9 cellular contexts compared by ENCODE assay signal in the genomic region with DNA sequence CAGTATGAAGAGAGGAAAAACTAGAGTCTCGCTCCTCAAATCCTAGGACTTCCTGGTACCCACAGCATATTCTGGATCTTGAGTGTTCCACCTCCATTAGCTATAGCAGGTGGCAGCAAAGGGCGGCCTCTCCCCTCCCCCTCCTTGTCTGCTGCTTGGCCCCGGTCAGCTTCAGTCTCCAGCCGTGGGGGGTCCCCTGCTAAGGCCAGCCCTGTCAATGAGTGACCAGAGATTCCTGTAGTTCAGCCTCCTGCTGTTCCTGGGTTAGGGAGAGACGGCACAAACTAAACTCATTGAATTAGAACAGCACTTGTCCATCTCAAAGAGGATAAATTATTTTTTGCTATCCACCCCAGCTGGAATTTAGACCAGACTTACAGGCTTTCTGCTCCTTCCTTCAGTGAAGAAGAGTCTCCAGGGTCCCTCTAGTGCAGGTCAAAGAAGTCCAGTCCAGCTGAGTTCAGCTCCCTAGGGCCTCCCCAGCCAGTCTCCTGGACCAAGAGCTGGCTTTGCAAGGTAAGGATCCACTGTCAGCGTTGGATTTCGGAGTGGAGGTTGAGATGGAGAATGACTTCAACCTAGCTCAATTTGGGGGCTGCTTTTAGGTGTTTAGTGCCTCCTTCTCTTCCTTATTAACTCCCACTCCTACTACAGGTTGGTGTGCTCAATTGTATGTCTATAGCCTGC. TPM values are rescaled to one million over a fixed set of nuclear protein-coding genes. Genes with fewer than 3 reads are reported as not detected.
A peak's percentile ranks its signal among the peaks of the same experiment; 100 is the strongest.
DNase-seq lines count a peak whose midpoint lies in the region; ATAC-seq, FAIRE-seq and TF ChIP-seq lines count a peak whose summit lies in the region.
"Had no signal": no experiment of that assay in that cellular context is flagged by ENCODE, and none has a peak within 500 bp of the region (broad histone marks: within the 10 kb centered on the region; RNA-seq: fewer than 3 reads in every experiment).

No MANE protein-coding gene starts in this region.

- H3K4me1 ChIP-seq in muscle layer of colon (ENCODE audit: insufficient read depth, low read length) = peaks cover 29% of the 10 kb centered on the region
- H3K4me1 ChIP-seq in thymus (ENCODE audit: control insufficient read depth, insufficient read depth, low read length) = peaks cover 26% of the 10 kb centered on the region
- H3K4me1 ChIP-seq in foreskin keratinocyte = no peaks in the 10 kb centered on the region

- no peaks in the 10 kb centered on the region for H3K9me3 ChIP-seq in muscle layer of colon (ENCODE audit: low read length)
- no peaks in the 10 kb centered on the region for H3K9me3 ChIP-seq in thymus (ENCODE audit: control insufficient read depth)

- H3K36me3 Mint-ChIP-seq in T-helper 1 cell treated with Interleukin-12 subunit alpha and Interleukin-12 subunit beta and Interleukin-4 antibody, amounts not matched to agents 30 μg/mL and 1 μg/mL, for 36 hours (ENCODE audit: low read depth) = peaks cover 20% of the 10 kb centered on the region
- peaks cover 32% of the 10 kb centered on the region for H3K36me3 Mint-ChIP-seq in effector memory CD8-positive, alpha-beta T cell (ENCODE audit: insufficient read depth)

- no peak overlapping the region for H3K4me3 ChIP-seq in muscle layer of colon (ENCODE audit: low read depth in 1 of 2, low read length in 2 of 2)
- H3K4me3 ChIP-seq in thymus (ENCODE audit: low read length) = no peak overlapping the region

- TF ChIP-seq POLR2A in H54 (IDR thresholded peaks at IDR 0.05; ENCODE audit: low read depth, low read length) = no peak

- no peak overlapping the region for H3K27ac Mint-ChIP-seq in T-helper 1 cell treated with Interleukin-12 subunit alpha and Interleukin-12 subunit beta and Interleukin-4 antibody, amounts not matched to agents 30 μg/mL and 1 μg/mL, for 36 hours
- H3K27ac Mint-ChIP-seq in effector memory CD8-positive, alpha-beta T cell = peak overlapping the region; percentile 85 to 86

- H3K27ac ChIP-seq in muscle layer of colon (ENCODE audit: low read depth, low read length) = peak overlapping the region; percentile 70
- H3K27ac ChIP-seq in thymus (ENCODE audit: low read depth) = peak overlapping the region; percentile 33
- H3K27ac ChIP-seq in foreskin keratinocyte = no peak overlapping the region

- TF ChIP-seq CTCF in foreskin keratinocyte (conservative IDR thresholded peaks at IDR 0.05) = no peak

- peaks cover 24% of the 10 kb centered on the region for H3K4me1 Mint-ChIP-seq in T-helper 1 cell treated with Interleukin-12 subunit alpha and Interleukin-12 subunit beta and Interleukin-4 antibody, amounts not matched to agents 30 μg/mL and 1 μg/mL, for 36 hours (ENCODE audit: low read depth)
- peaks cover 22 to 29% of the 10 kb centered on the region in 2 donors for H3K4me1 Mint-ChIP-seq in effector memory CD8-positive, alpha-beta T cell (ENCODE audit: low read depth in 2 of 2)

- H3K36me3 ChIP-seq in muscle layer of colon (ENCODE audit: insufficient read depth, low read length) = peaks cover 17% of the 10 kb centered on the region
- H3K36me3 ChIP-seq in thymus (ENCODE audit: control insufficient read depth, insufficient read depth) = peaks cover 14% of the 10 kb centered on the region

- DNase-seq in T-helper 1 cell (no peak), H54 (ENCODE audit: insufficient read length, low spot score) (no peak), foreskin keratinocyte (no peak)
- no peak for DNase-seq in effector memory CD8-positive, alpha-beta T cell
- DNase-seq in activated CD8-positive, alpha-beta memory T cell treated with anti-CD3 and anti-CD28 coated beads, Interleukin-2, amount 50 U/mL, for 4 hours = no peak

- no peak for FAIRE-seq in H54 (lab: Jason Lieb, UNC)
- FAIRE-seq: A204.1 had no signal

- 96% methylated on average over 7 of the region's 7 CpGs for WGBS in thymus

- H3K9me3 Mint-ChIP-seq in T-helper 1 cell treated with Interleukin-12 subunit alpha and Interleukin-12 subunit beta and Interleukin-4 antibody, amounts not matched to agents 30 μg/mL and 1 μg/mL, for 36 hours = no peaks in the 10 kb centered on the region
- no peaks in the 10 kb centered on the region for H3K9me3 Mint-ChIP-seq in effector memory CD8-positive, alpha-beta T cell

- peaks cover 34% of the 10 kb centered on the region for H3K27me3 Mint-ChIP-seq in T-helper 1 cell treated with Interleukin-12 subunit alpha and Interleukin-12 subunit beta and Interleukin-4 antibody, amounts not matched to agents 30 μg/mL and 1 μg/mL, for 36 hours (ENCODE audit: low read depth)
- H3K27me3 Mint-ChIP-seq in effector memory CD8-positive, alpha-beta T cell = peaks cover 0 to 9% of the 10 kb centered on the region in 2 donors

- H3K4me3 Mint-ChIP-seq in T-helper 1 cell treated with Interleukin-12 subunit alpha and Interleukin-12 subunit beta and Interleukin-4 antibody, amounts not matched to agents 30 μg/mL and 1 μg/mL, for 36 hours = peak overlapping the region; percentile 40
- peak overlapping the region; percentile 85 to 89 for H3K4me3 Mint-ChIP-seq in effector memory CD8-positive, alpha-beta T cell

- H3K9ac ChIP-seq in muscle layer of colon (ENCODE audit: low read length) = no peak overlapping the region

- H3K27me3 ChIP-seq in muscle layer of colon (ENCODE audit: control insufficient read depth in 1 of 2, insufficient read depth in 2 of 2, low read length in 2 of 2) (no peaks in the 10 kb centered on the region), thymus (ENCODE audit: control insufficient read depth, insufficient read depth) (peaks cover 38% of the 10 kb centered on the region), foreskin keratinocyte (peaks cover 2% of the 10 kb centered on the region)

- no peak for ATAC-seq in effector memory CD8-positive, alpha-beta T cell (replicated peaks)
- ATAC-seq in foreskin keratinocyte = no peak

RNA-seq across cellular contexts. Expression of a gene that starts 1.1 kb away (rescaled TPM):
- polyA plus RNA-seq in thymus (14.0 TPM), foreskin keratinocyte (31.8 and 39.6 TPM in 2 replicates)
- total RNA-seq in foreskin keratinocyte = 59.2 and 80.3 TPM in 2 replicates

RNA-seq across cellular contexts. Expression of a gene that starts 34.1 kb away (rescaled TPM):
- polyA plus RNA-seq in thymus (75.9 TPM), foreskin keratinocyte (100 and 102 TPM in 2 replicates)
- total RNA-seq in foreskin keratinocyte = 125 and 143 TPM in 2 replicates

RNA-seq across cellular contexts. Expression of a gene that starts 40.6 kb away (rescaled TPM):
- polyA plus RNA-seq in thymus (29.2 TPM), foreskin keratinocyte (29.6 and 31.4 TPM in 2 replicates)
- total RNA-seq in foreskin keratinocyte = 31.7 and 33.7 TPM in 2 replicates
